In the genomic region with DNA sequence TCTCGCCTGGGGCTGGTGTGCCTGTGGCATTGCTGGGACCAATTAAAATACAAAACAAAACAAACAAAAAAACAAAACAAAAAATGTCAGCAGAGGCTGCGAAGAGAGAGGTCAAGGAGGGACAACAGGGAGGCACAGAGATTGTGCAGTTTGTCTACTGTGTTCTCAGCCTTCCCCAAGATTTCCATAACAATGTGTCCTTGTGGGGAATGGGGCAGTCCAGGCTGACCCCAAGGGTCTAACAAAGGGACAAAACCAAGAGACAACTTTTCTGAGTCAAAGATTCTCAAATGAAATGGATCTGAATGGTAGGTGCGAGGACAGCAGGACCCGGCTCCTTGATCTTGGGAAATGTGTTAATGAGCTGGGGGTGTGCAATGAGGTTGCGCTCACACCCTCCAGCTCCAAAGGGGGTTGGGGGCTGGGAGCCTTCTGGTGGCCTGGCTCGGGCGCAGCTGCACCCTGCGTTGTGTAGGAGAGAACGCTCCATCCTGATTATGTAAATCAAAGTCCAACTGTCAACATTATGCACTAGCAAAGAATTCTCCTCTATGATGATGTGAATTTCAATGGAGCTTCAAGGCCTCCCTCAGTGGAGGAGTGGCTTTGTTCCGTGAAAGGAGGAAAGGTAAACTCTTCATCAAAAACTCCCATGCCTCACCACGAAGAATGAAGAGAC, we compare ENCODE assay signal across 37 cellular contexts. TPM values are rescaled to one million over a fixed set of nuclear protein-coding genes. Genes with fewer than 3 reads are reported as not detected.
DNase-seq lines count a peak whose midpoint lies in the region; ATAC-seq and TF ChIP-seq lines count a peak whose summit lies in the region.
"Had no signal": no experiment of that assay in that cellular context is flagged by ENCODE, and none has a peak within 500 bp of the region (broad histone marks: within the 10 kb centered on the region; RNA-seq: fewer than 3 reads in every experiment).

No MANE protein-coding gene starts in this region.

- H3K27me3 ChIP-seq in HUES6 (ENCODE audit: control insufficient read depth, insufficient read depth, low read length) (no peaks in the 10 kb centered on the region), OCI-LY1 (ENCODE audit: insufficient read depth, low read length) (no peaks in the 10 kb centered on the region)
- H3K27me3 ChIP-seq: left lung, pancreas, testis, uterus had no signal

- peak overlapping the region; percentile 29 for H3K4me3 Mint-ChIP-seq in neural crest cell
- H3K4me3 Mint-ChIP-seq: activated naive CD8-positive, alpha-beta T cell treated with anti-CD3 and anti-CD28 coated beads, Interleukin-2, amount 50 U/mL, for 24 hours; effector memory CD8-positive, alpha-beta T cell; nephron progenitor cell; stimulated activated naive CD8-positive, alpha-beta T cell treated with anti-CD3 and anti-CD28 coated beads, Interleukin-15, Interleukin-2, amounts not matched to agents 100 ng/mL and 50 ng/mL, for 24 hours had no signal

- no peaks in the 10 kb centered on the region for H4K20me1 ChIP-seq in OCI-LY1 (ENCODE audit: insufficient read depth, low read length)

- peak overlapping the region; percentile 38; the same call in 1 of the 2 replicates for H3K4me2 ChIP-seq in OCI-LY1 (ENCODE audit: low read length)
- H3K4me2 ChIP-seq: smooth muscle cell had no signal

- peaks cover 12% of the 10 kb centered on the region for H3K9me3 ChIP-seq in HUES6 (ENCODE audit: control insufficient read depth, insufficient read depth, low read depth, low read length)
- no peaks in the 10 kb centered on the region for H3K9me3 ChIP-seq in OCI-LY1 (ENCODE audit: low read length)
- H3K9me3 ChIP-seq: Caco-2, left lung, pancreas, testis, uterus had no signal

- H3K9ac ChIP-seq in HUES6 (ENCODE audit: low read length) (peak overlapping the region; percentile 23), OCI-LY1 (ENCODE audit: low read length) (no peak overlapping the region; the same call in 1 of the 2 replicates)

- H3K4me3 ChIP-seq in HUES6 (ENCODE audit: low read depth, low read length) (no peak overlapping the region), OCI-LY1 (ENCODE audit: low read depth, low read length, poor library complexity, severe bottlenecking) (peak overlapping the region; percentile 7)
- H3K4me3 ChIP-seq: left lung, pancreas, smooth muscle cell, testis, uterus had no signal

- no peaks in the 10 kb centered on the region for H3F3A ChIP-seq in OCI-LY1 (ENCODE audit: insufficient read depth, low read length)

- H3K79me2 ChIP-seq in OCI-LY1 (ENCODE audit: insufficient read depth, low read length): no peaks in the 10 kb centered on the region

- H3K36me3 ChIP-seq in HUES6 (ENCODE audit: control insufficient read depth, insufficient read depth, low read length) (no peaks in the 10 kb centered on the region), OCI-LY1 (ENCODE audit: insufficient read depth, low read length) (no peaks in the 10 kb centered on the region)
- H3K36me3 ChIP-seq: left lung, pancreas, uterus had no signal

- H3K9me3 Mint-ChIP-seq in neural crest cell: no peaks in the 10 kb centered on the region
- H3K9me3 Mint-ChIP-seq: activated naive CD8-positive, alpha-beta T cell treated with anti-CD3 and anti-CD28 coated beads, Interleukin-2, amount 50 U/mL, for 24 hours; effector memory CD8-positive, alpha-beta T cell; nephron progenitor cell; stimulated activated naive CD8-positive, alpha-beta T cell treated with anti-CD3 and anti-CD28 coated beads, Interleukin-15, Interleukin-2, amounts not matched to agents 100 ng/mL and 50 ng/mL, for 24 hours had no signal

- H3K4me1 ChIP-seq in HUES6 (ENCODE audit: control insufficient read depth, insufficient read depth, low read length) (peaks cover 39% of the 10 kb centered on the region), OCI-LY1 (ENCODE audit: insufficient read depth, low read length, severe bottlenecking) (peaks cover 19% of the 10 kb centered on the region)
- H3K4me1 ChIP-seq: Caco-2, left lung, pancreas, testis, uterus had no signal

- H2AFZ ChIP-seq in OCI-LY1 (ENCODE audit: low read length): no peak overlapping the region

- TF ChIP-seq CTCF in OCI-LY1 (IDR thresholded peaks at IDR 0.05; ENCODE audit: low read length) (no peak), neural crest cell (conservative IDR thresholded peaks at IDR 0.05) (no peak)

- peak overlapping the region; percentile 96 for H3K27ac Mint-ChIP-seq in neural crest cell (ENCODE audit: unreplicated experiment)
- H3K27ac Mint-ChIP-seq: activated naive CD8-positive, alpha-beta T cell treated with anti-CD3 and anti-CD28 coated beads, Interleukin-2, amount 50 U/mL, for 24 hours; effector memory CD8-positive, alpha-beta T cell; stimulated activated naive CD8-positive, alpha-beta T cell treated with anti-CD3 and anti-CD28 coated beads, Interleukin-15, Interleukin-2, amounts not matched to agents 100 ng/mL and 50 ng/mL, for 24 hours had no signal

- H3K36me3 Mint-ChIP-seq in neural crest cell (ENCODE audit: low read depth): no peaks in the 10 kb centered on the region

- no peak for TF ChIP-seq POLR2A in GM18505 (IDR thresholded peaks at IDR 0.05; ENCODE audit: borderline replicate concordance, extremely low read depth, insufficient read depth, insufficient read length)

- no peak overlapping the region; the same call in 1 of the 2 replicates for H3K27ac ChIP-seq in HUES6 (ENCODE audit: low read depth, low read length)
- H3K27ac ChIP-seq in OCI-LY1 (ENCODE audit: low read depth, low read length, poor library complexity, severe bottlenecking): peak overlapping the region; percentile 80
- H3K27ac ChIP-seq: C4-2B, left lung, pancreas, RWPE1, testis, uterus had no signal

- ATAC-seq in GM18505 (IDR thresholded peaks at IDR 0.05; ENCODE audit: unreplicated experiment) (no peak), GM21381 (IDR thresholded peaks at IDR 0.05; ENCODE audit: unreplicated experiment) (no peak)
- ATAC-seq: activated naive CD8-positive, alpha-beta T cell treated with anti-CD3 and anti-CD28 coated beads, Interleukin-2, amount 50 U/mL, for 24 hours; effector memory CD8-positive, alpha-beta T cell; left lung; pancreas had no signal

- peaks cover 51% of the 10 kb centered on the region for H3K4me1 Mint-ChIP-seq in neural crest cell
- H3K4me1 Mint-ChIP-seq: activated naive CD8-positive, alpha-beta T cell treated with anti-CD3 and anti-CD28 coated beads, Interleukin-2, amount 50 U/mL, for 24 hours had no signal

- DNase-seq in NCI-H1417 (lab: John Stamatoyannopoulos, UW) (peak; percentile 20 to 57 (median 28)), NCI-H1417 treated with DMSO at 0.1 percent for 48 hours (lab: John Stamatoyannopoulos, UW) (no peak), neural crest cell (ENCODE audit: low read depth, low spot score) (peak; percentile 48), activated T-cell treated with anti-CD3 and anti-CD28 coated beads for 4 hours (no peak)
- DNase-seq: 8988T; activated CD4-positive, alpha-beta T cell treated with anti-CD3 and anti-CD28 coated beads, Interleukin-2, amount 50 U/mL, for 1 hour; activated CD4-positive, CD25-positive, alpha-beta regulatory T cell; activated naive CD8-positive, alpha-beta T cell treated with anti-CD3 and anti-CD28 coated beads, Interleukin-2, amount 50 U/mL, for 24 hours; activated T-cell treated with anti-CD3 and anti-CD28 coated beads, Interleukin-2, amount 50 U/mL, for 48 hours; Caco-2; caudate nucleus; cortex of kidney; DMS79; effector memory CD8-positive, alpha-beta T cell; erythroblast; GF-D8; GOT3; left lung; mesenchymal stem cell; NCI-H1436; NCI-H2171; NCI-H748 treated with DMSO at 0.1 percent for 48 hours; nephron progenitor cell; stimulated activated CD4-positive, alpha-beta T cell treated with anti-CD3 and anti-CD28 coated beads, Interleukin-1b, Interleukin-23, amount 100 ng/mL, for 48 hours; uterus had no signal

- H3K9me2 ChIP-seq in OCI-LY1 (ENCODE audit: low read depth, low read length): no peaks in the 10 kb centered on the region

- no peaks in the 10 kb centered on the region for H3K27me3 Mint-ChIP-seq in neural crest cell (ENCODE audit: low read depth)
- H3K27me3 Mint-ChIP-seq: activated naive CD8-positive, alpha-beta T cell treated with anti-CD3 and anti-CD28 coated beads, Interleukin-2, amount 50 U/mL, for 24 hours; stimulated activated naive CD8-positive, alpha-beta T cell treated with anti-CD3 and anti-CD28 coated beads, Interleukin-15, Interleukin-2, amounts not matched to agents 100 ng/mL and 50 ng/mL, for 24 hours had no signal

RNA-seq across cellular contexts. Expression of gene TRPM1, which starts 46.6 kb away (rescaled TPM):
- total RNA-seq in neural crest cell: not detected in 2 replicates
- total RNA-seq: astrocyte, Caco-2, left lung, OCI-LY7, smooth muscle cell, uterus had no signal

Comparison
In these comparisons a context has a peak if more than half of its experiments do, and no peak if none do; other contexts are left out.
1. DNase-seq: peak in NCI-H1417 (3 of 3) and neural crest cell (single experiment); none in NCI-H1417 treated with DMSO at 0.1 percent for 48 hours (single experiment) and activated T-cell treated with anti-CD3 and anti-CD28 coated beads for 4 hours (single experiment).